Comparison of ENCODE assay signal across 1 cellular context in the genomic region with DNA sequence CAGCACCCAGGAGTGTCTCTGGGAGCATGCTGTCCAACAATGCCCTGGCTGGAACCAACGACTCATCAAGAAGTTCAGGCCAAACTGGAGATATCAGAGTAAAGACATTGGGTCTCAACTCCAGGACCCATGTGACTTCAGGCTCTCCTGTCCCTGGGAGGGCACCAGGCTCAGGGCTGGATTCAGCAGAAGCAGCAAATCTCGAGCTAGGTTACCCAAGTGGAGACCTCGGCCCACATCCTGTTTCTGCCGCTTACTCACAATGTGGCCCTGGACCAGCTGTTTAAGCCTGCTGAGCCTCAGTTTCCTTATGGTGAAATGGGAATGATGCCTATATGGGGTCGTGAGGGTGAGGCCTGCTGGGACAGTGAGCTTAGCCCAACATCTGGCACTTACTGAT.
TF ChIP-seq lines count a peak whose summit lies in the region.

No MANE protein-coding gene starts in this region.

TF ChIP-seq in H1, 55 proteins besides CTCF, POLR2A, EP300 and RAD21 (continued from another document):
- TF ChIP-seq, protein P1, sequence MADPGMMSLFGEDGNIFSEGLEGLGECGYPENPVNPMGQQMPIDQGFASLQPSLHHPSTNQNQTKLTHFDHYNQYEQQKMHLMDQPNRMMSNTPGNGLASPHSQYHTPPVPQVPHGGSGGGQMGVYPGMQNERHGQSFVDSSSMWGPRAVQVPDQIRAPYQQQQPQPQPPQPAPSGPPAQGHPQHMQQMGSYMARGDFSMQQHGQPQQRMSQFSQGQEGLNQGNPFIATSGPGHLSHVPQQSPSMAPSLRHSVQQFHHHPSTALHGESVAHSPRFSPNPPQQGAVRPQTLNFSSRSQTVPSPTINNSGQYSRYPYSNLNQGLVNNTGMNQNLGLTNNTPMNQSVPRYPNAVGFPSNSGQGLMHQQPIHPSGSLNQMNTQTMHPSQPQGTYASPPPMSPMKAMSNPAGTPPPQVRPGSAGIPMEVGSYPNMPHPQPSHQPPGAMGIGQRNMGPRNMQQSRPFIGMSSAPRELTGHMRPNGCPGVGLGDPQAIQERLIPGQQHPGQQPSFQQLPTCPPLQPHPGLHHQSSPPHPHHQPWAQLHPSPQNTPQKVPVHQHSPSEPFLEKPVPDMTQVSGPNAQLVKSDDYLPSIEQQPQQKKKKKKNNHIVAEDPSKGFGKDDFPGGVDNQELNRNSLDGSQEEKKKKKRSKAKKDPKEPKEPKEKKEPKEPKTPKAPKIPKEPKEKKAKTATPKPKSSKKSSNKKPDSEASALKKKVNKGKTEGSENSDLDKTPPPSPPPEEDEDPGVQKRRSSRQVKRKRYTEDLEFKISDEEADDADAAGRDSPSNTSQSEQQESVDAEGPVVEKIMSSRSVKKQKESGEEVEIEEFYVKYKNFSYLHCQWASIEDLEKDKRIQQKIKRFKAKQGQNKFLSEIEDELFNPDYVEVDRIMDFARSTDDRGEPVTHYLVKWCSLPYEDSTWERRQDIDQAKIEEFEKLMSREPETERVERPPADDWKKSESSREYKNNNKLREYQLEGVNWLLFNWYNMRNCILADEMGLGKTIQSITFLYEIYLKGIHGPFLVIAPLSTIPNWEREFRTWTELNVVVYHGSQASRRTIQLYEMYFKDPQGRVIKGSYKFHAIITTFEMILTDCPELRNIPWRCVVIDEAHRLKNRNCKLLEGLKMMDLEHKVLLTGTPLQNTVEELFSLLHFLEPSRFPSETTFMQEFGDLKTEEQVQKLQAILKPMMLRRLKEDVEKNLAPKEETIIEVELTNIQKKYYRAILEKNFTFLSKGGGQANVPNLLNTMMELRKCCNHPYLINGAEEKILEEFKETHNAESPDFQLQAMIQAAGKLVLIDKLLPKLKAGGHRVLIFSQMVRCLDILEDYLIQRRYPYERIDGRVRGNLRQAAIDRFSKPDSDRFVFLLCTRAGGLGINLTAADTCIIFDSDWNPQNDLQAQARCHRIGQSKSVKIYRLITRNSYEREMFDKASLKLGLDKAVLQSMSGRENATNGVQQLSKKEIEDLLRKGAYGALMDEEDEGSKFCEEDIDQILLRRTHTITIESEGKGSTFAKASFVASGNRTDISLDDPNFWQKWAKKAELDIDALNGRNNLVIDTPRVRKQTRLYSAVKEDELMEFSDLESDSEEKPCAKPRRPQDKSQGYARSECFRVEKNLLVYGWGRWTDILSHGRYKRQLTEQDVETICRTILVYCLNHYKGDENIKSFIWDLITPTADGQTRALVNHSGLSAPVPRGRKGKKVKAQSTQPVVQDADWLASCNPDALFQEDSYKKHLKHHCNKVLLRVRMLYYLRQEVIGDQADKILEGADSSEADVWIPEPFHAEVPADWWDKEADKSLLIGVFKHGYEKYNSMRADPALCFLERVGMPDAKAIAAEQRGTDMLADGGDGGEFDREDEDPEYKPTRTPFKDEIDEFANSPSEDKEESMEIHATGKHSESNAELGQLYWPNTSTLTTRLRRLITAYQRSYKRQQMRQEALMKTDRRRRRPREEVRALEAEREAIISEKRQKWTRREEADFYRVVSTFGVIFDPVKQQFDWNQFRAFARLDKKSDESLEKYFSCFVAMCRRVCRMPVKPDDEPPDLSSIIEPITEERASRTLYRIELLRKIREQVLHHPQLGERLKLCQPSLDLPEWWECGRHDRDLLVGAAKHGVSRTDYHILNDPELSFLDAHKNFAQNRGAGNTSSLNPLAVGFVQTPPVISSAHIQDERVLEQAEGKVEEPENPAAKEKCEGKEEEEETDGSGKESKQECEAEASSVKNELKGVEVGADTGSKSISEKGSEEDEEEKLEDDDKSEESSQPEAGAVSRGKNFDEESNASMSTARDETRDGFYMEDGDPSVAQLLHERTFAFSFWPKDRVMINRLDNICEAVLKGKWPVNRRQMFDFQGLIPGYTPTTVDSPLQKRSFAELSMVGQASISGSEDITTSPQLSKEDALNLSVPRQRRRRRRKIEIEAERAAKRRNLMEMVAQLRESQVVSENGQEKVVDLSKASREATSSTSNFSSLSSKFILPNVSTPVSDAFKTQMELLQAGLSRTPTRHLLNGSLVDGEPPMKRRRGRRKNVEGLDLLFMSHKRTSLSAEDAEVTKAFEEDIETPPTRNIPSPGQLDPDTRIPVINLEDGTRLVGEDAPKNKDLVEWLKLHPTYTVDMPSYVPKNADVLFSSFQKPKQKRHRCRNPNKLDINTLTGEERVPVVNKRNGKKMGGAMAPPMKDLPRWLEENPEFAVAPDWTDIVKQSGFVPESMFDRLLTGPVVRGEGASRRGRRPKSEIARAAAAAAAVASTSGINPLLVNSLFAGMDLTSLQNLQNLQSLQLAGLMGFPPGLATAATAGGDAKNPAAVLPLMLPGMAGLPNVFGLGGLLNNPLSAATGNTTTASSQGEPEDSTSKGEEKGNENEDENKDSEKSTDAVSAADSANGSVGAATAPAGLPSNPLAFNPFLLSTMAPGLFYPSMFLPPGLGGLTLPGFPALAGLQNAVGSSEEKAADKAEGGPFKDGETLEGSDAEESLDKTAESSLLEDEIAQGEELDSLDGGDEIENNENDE (IDR thresholded peaks at IDR 0.05; ENCODE audit: insufficient replicate concordance, low read length) = no peak
TF ChIP-seq in H1: peak in this region for 1.
